Comparison of ENCODE assay signal across 1 cellular context in genomic region chr3:13515036-13515435, GRCh38.
TF ChIP-seq lines count a peak whose summit lies in the region.

No MANE protein-coding gene starts in this region.

TF ChIP-seq in K562, 482 proteins besides CTCF, POLR2A, EP300 and RAD21:
- TF ChIP-seq RBM25 (IDR thresholded peaks at IDR 0.05; ENCODE audit: low read depth, low read length, severe bottlenecking) (peak; percentile 60), HCFC1 (IDR thresholded peaks at IDR 0.05; ENCODE audit: low read depth, low read length) (no peak)
TF ChIP-seq in K562: peak in this region for 1.
